21 cellular contexts compared by ENCODE assay signal in the genomic region with DNA sequence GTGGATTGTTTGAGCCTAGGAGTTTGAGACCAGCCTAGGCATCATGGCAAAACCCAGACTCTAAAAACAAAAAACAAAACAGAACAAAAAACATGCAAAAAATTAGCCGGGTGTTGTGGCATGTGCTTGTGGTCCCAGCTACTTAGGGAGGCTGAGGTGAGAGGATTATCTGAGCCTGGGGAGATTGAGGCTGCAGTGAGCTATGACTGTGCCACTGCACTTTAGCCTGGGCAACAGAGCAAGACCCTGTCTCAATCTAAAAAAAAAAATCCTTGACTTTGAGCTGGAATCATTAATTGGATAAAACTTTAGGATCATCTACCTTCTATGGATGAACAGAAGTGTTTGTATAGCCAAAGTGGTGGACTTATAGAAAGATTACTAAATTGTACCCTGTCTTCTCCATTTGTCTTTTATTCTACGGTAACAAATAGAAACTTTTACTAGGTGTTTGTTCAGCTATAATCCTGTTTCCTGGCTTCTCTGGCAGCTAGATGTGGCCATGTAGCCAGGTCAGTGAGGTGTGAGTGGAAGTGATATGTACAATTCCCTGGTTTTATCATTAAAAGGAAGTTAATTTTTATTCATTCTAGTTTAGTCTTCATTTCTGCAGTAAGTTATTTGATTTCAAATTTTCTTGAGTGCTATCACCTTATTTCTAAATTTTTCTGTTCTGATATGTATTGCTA. TPM values are rescaled to one million over a fixed set of nuclear protein-coding genes. Genes with fewer than 3 reads are reported as not detected.
A peak's percentile ranks its signal among the peaks of the same experiment; 100 is the strongest.
DNase-seq lines count a peak whose midpoint lies in the region; ATAC-seq, FAIRE-seq and TF ChIP-seq lines count a peak whose summit lies in the region.
"Had no signal": no experiment of that assay in that cellular context is flagged by ENCODE, and none has a peak within 500 bp of the region (broad histone marks: within the 10 kb centered on the region; RNA-seq: fewer than 3 reads in every experiment).

No MANE protein-coding gene starts in this region.

- no peaks in the 10 kb centered on the region for H3K27me3 ChIP-seq in HCT116 (ENCODE audit: insufficient read depth, low read length)
- H3K27me3 ChIP-seq: BLaER1 had no signal

- H3K79me2 ChIP-seq in HCT116 (ENCODE audit: insufficient read depth, low read length): no peaks in the 10 kb centered on the region

- RAD21 ChIA-PET in HCT116 (lab: Charles Lee; ENCODE audit: low non-redundant PET in 1 of 2, low total read pairs in 2 of 2, uncharacterized antibody in 2 of 2, unreplicated experiment in 2 of 2): no interaction called here

- POLR2A ChIA-PET in A549 (lab: Yijun Ruan, JAX): interaction anchor here (1.2 kb wide), 1 partner anchor 12 kb away, joined by 3 read pairs; no protein-coding TSS in a partner anchor
- POLR2A ChIA-PET in HCT116 (lab: Charles Lee): no interaction called here

- H3K27ac ChIP-seq in A549 (peak overlapping the region; percentile 86 to 89; a peak in 5 of 6 replicates), HCT116 (ENCODE audit: low read depth, low read length) (no peak overlapping the region), VCaP (peak overlapping the region; percentile 66)
- H3K27ac ChIP-seq: BLaER1, C4-2B had no signal

- H3K4me2 ChIP-seq in A549: peak overlapping the region; percentile 33; the same call in 2 of the 3 replicates
- no peak overlapping the region for H3K4me2 ChIP-seq in HCT116 (ENCODE audit: low read length)
- H3K4me2 ChIP-seq: BLaER1 had no signal

- H3K4me3 Mint-ChIP-seq in activated CD8-positive, alpha-beta memory T cell treated with anti-CD3 and anti-CD28 coated beads, Interleukin-2, amount 10 ng/mL, durations not matched to agents 7 days and 5 days: no peak overlapping the region
- H3K4me3 Mint-ChIP-seq: B cell; CD4-positive, CD25-positive, alpha-beta regulatory T cell; CD8-positive, alpha-beta T cell had no signal

- CTCF ChIA-PET in A549 (lab: Yijun Ruan, JAX): interaction anchor here (0.9 to 7.2 kb wide), 6 partner anchors 12 to 72 kb away, joined by 3 to 69 read pairs (median 4); no protein-coding TSS in a partner anchor
- CTCF ChIA-PET in HCT116 (lab: Charles Lee): no interaction called here
- CTCF ChIA-PET in activated CD8-positive, alpha-beta memory T cell treated with anti-CD3 and anti-CD28 coated beads, Interleukin-2, amount 10 ng/mL, durations not matched to agents 7 days and 5 days (lab: Charles Lee): no interaction called here

- WGBS in A549 (ENCODE audit: missing lambda C conversion rate): 72% methylated on average over 2 of the region's 2 CpGs

- no peaks in the 10 kb centered on the region for H4K20me1 ChIP-seq in HCT116 (ENCODE audit: insufficient read depth)
- H4K20me1 ChIP-seq: BLaER1 had no signal

- no TSS peak for BruUV-seq in HCT116 (replicated peaks; lab: Mats Ljungman, UMichigan)

- no peaks in the 10 kb centered on the region for H3K9me2 ChIP-seq in HCT116 (ENCODE audit: insufficient read depth)

- H3K4me1 Mint-ChIP-seq in activated CD8-positive, alpha-beta memory T cell treated with anti-CD3 and anti-CD28 coated beads, Interleukin-2, amount 10 ng/mL, durations not matched to agents 7 days and 5 days: peaks cover 8% of the 10 kb centered on the region
- H3K4me1 Mint-ChIP-seq: B cell; CD4-positive, CD25-positive, alpha-beta regulatory T cell had no signal

- H3K27me3 Mint-ChIP-seq in activated CD8-positive, alpha-beta memory T cell treated with anti-CD3 and anti-CD28 coated beads, Interleukin-2, amount 10 ng/mL, durations not matched to agents 7 days and 5 days: peaks cover 37% of the 10 kb centered on the region

- no peak for TF ChIP-seq EP300 in A549 (IDR thresholded peaks at IDR 0.05)

- peak; percentile 46 for FAIRE-seq in A549 (lab: Jason Lieb, UNC)
- FAIRE-seq: G401.6, GM12892, GM18507, H54 had no signal

- ATAC-seq in A549: no peak
- ATAC-seq in HCT116: no peak
- no peak for ATAC-seq in activated CD8-positive, alpha-beta memory T cell treated with anti-CD3 and anti-CD28 coated beads, Interleukin-2, amount 10 ng/mL, durations not matched to agents 7 days and 5 days
- ATAC-seq in GM18505 (IDR thresholded peaks at IDR 0.05; ENCODE audit: unreplicated experiment): no peak
- ATAC-seq: CD8-positive, alpha-beta T cell had no signal

- H3K9me3 ChIP-seq in A549: peaks cover 17% of the 10 kb centered on the region
- no peaks in the 10 kb centered on the region for H3K9me3 ChIP-seq in HCT116 (ENCODE audit: control insufficient read depth in 1 of 2, insufficient read depth in 1 of 2, low read depth in 1 of 2, low read length in 2 of 2)
- H3K9me3 ChIP-seq: BLaER1, HAP-1 had no signal

- H3K4me1 ChIP-seq in A549 (peaks cover 50% of the 10 kb centered on the region), HCT116 (ENCODE audit: control insufficient read depth in 1 of 2, insufficient read depth in 2 of 2, low read length in 2 of 2) (peaks cover 8% of the 10 kb centered on the region in 2 experiments)
- H3K4me1 ChIP-seq: BLaER1, Caco-2, HAP-1 had no signal

- TF ChIP-seq CTCF in A549 (IDR thresholded peaks at IDR 0.05): no peak
- TF ChIP-seq CTCF in HCT116 (IDR thresholded peaks at IDR 0.05 in 2 of 3, conservative IDR thresholded peaks at IDR 0.05 in 1 of 3; ENCODE audit: borderline replicate concordance in 1 of 3, insufficient read depth in 1 of 3, low read depth in 2 of 3, low read length in 2 of 3): no peak
- no peak for TF ChIP-seq CTCF in VCaP (conservative IDR thresholded peaks at IDR 0.05)

- TF ChIP-seq POLR2A in A549 (IDR thresholded peaks at IDR 0.05; ENCODE audit: low read length): no peak
- TF ChIP-seq POLR2A in HCT116 (IDR thresholded peaks at IDR 0.05; ENCODE audit: borderline replicate concordance, extremely low read depth, insufficient read depth, insufficient read length): no peak
- TF ChIP-seq POLR2A in GM18505 (IDR thresholded peaks at IDR 0.05; ENCODE audit: borderline replicate concordance, extremely low read depth, insufficient read depth, insufficient read length): no peak

- no peak overlapping the region for H3K9ac ChIP-seq in HCT116 (ENCODE audit: low read length)
- H3K9ac ChIP-seq: BLaER1 had no signal

- no peak overlapping the region for H3K4me3 ChIP-seq in A549
- no peak overlapping the region for H3K4me3 ChIP-seq in HCT116 (replicated peaks in 1 of 2; ENCODE audit: low read depth in 1 of 2, low read length in 2 of 2)
- H3K4me3 ChIP-seq: BLaER1, HAP-1 had no signal

- no peaks in the 10 kb centered on the region for H3K36me3 ChIP-seq in HCT116 (ENCODE audit: control insufficient read depth in 1 of 2, insufficient read depth in 2 of 2, low read length in 2 of 2)
- H3K36me3 ChIP-seq: BLaER1, HAP-1 had no signal

- no peak overlapping the region for H3K27ac Mint-ChIP-seq in activated CD8-positive, alpha-beta memory T cell treated with anti-CD3 and anti-CD28 coated beads, Interleukin-2, amount 10 ng/mL, durations not matched to agents 7 days and 5 days
- H3K27ac Mint-ChIP-seq: B cell; CD4-positive, CD25-positive, alpha-beta regulatory T cell; CD8-positive, alpha-beta T cell had no signal

- TF ChIP-seq RAD21 in A549 (conservative IDR thresholded peaks at IDR 0.05 in 1 of 2, IDR thresholded peaks at IDR 0.05 in 1 of 2) (no peak), HCT116 (IDR thresholded peaks at IDR 0.05; ENCODE audit: low read depth) (no peak)

- no peaks in the 10 kb centered on the region for H3K9me3 Mint-ChIP-seq in activated CD8-positive, alpha-beta memory T cell treated with anti-CD3 and anti-CD28 coated beads, Interleukin-2, amount 10 ng/mL, durations not matched to agents 7 days and 5 days (ENCODE audit: low read depth)
- H3K9me3 Mint-ChIP-seq: CD8-positive, alpha-beta T cell had no signal

- peaks cover 1% of the 10 kb centered on the region for H3K36me3 Mint-ChIP-seq in activated CD8-positive, alpha-beta memory T cell treated with anti-CD3 and anti-CD28 coated beads, Interleukin-2, amount 10 ng/mL, durations not matched to agents 7 days and 5 days
- H3K36me3 Mint-ChIP-seq: CD4-positive, CD25-positive, alpha-beta regulatory T cell; CD8-positive, alpha-beta T cell had no signal

- H2AFZ ChIP-seq in HCT116 (ENCODE audit: low read depth, low read length, poor library complexity, severe bottlenecking): peak overlapping the region; percentile 10

- intact Hi-C loops in HCT116 (cut with micrococcal nuclease): no loop called here

- no peak for DNase-seq in A549 (ENCODE audit: low read depth in 1 of 2, low spot score in 1 of 2)
- no peak for DNase-seq in HCT116 (ENCODE audit: low read depth, low spot score)
- no peak for DNase-seq in activated CD8-positive, alpha-beta memory T cell treated with anti-CD3 and anti-CD28 coated beads, Interleukin-2, amount 10 ng/mL, durations not matched to agents 7 days and 5 days
- DNase-seq in T-helper 2 cell: no peak
- DNase-seq: 8988T; Caco-2; CD4-positive, CD25-positive, alpha-beta regulatory T cell; CD8-positive, alpha-beta T cell; DMS153; DND-41; GOT3 had no signal

TF ChIP-seq in A549, 52 proteins besides CTCF, POLR2A, EP300 and RAD21 (continues in another document):
- TF ChIP-seq RNF2 (IDR thresholded peaks at IDR 0.05; ENCODE audit: borderline replicate concordance, low read depth) (no peak), CHD2 (IDR thresholded peaks at IDR 0.05; ENCODE audit: low read length, partially characterized antibody) (no peak), CBX2 (IDR thresholded peaks at IDR 0.05; ENCODE audit: borderline replicate concordance, low read depth) (no peak), CEBPB (IDR thresholded peaks at IDR 0.05) (no peak)

TF ChIP-seq in HCT116, 20 proteins besides CTCF, POLR2A, EP300 and RAD21:
- TF ChIP-seq TCF7L2 (IDR thresholded peaks at IDR 0.05; ENCODE audit: borderline replicate concordance, extremely low read depth, insufficient read depth, insufficient read length) (no peak), SIN3A (IDR thresholded peaks at IDR 0.05; ENCODE audit: low read depth) (no peak), ELF1 (IDR thresholded peaks at IDR 0.05; ENCODE audit: borderline replicate concordance, low read depth) (no peak), CEBPB (IDR thresholded peaks at IDR 0.05; ENCODE audit: low read depth) (no peak), SP1 (IDR thresholded peaks at IDR 0.05; ENCODE audit: low read depth) (no peak), POLR2AphosphoS5 (IDR thresholded peaks at IDR 0.05; ENCODE audit: low read depth, low read length) (no peak), EGR1 (IDR thresholded peaks at IDR 0.05; ENCODE audit: low read depth) (no peak), ZNF274 (IDR thresholded peaks at IDR 0.05; ENCODE audit: low read depth, low read length) (no peak), JUND (IDR thresholded peaks at IDR 0.05) (no peak), CBX3 (IDR thresholded peaks at IDR 0.05; ENCODE audit: low read depth) (no peak)

RNA-seq across cellular contexts. Expression of a gene that starts 24.9 kb away (rescaled TPM):
- polyA plus RNA-seq in A549 (2011; rRNA removed) (67.4 and 111 TPM in 2 replicates), A549 (2017; fragmentation: RNase III; extraction: RNeasy Plus Mini Kit Qiagen cat#74134 plus additional on column Dnase treatment) (118 to 139 TPM (median 131 TPM) in 3 replicates)
- 143 and 175 TPM in 2 replicates for polyA plus RNA-seq in A549 (2012; cell fraction: cytosol; rRNA removed)
- 251 and 331 TPM in 2 replicates for polyA plus RNA-seq in A549 (2012; cell fraction: nucleus; rRNA removed)
- 35.4 and 69.5 TPM in 2 replicates for polyA minus RNA-seq in A549 (2011; rRNA and poly(A)+ RNA removed)
- 40.1 TPM for total RNA-seq in HCT116 (2021; ENCODE audit: unreplicated experiment)
- 75.8 and 81.2 TPM in 2 replicates for polyA plus RNA-seq in HCT116 (2012)
- total RNA-seq in activated CD8-positive, alpha-beta memory T cell treated with anti-CD3 and anti-CD28 coated beads, Interleukin-2, amount 10 ng/mL, durations not matched to agents 7 days and 5 days: 10 to 100 TPM in 1 of 2 experiments, 1 to 10 TPM in 1; 3.3 to 15.8 TPM
- total RNA-seq: B cell had no signal
